In genomic region chr11:63248966-63249365, GRCh38 we compare ENCODE assay signal across 9 cellular contexts. TPM values are rescaled to one million over a fixed set of nuclear protein-coding genes. Genes with fewer than 3 reads are reported as not detected.
"Had no signal": no experiment of that assay in that cellular context is flagged by ENCODE, and none has a peak within 500 bp of the region (broad histone marks: within the 10 kb centered on the region; RNA-seq: fewer than 3 reads in every experiment).

No MANE protein-coding gene starts in this region.

- FAIRE-seq: G401.6, GM12878, GM12891, GM12892, GM18507, GM19239 had no signal

- DNase-seq: GDM1, GF-D8 had no signal

- ATAC-seq: GM12878 had no signal

- H3K4me3 ChIP-seq: GM12878 had no signal

RNA-seq across cellular contexts. Expression of gene SLC22A25, which starts 5.6 kb away (rescaled TPM):
- total RNA-seq: G401, GM12878 had no signal
- polyA plus RNA-seq: GM12878 had no signal
